Comparison of ENCODE assay signal across 8 cellular contexts in genomic region chr17:34980353-34980680, GRCh38. TPM values are rescaled to one million over a fixed set of nuclear protein-coding genes. Genes with fewer than 3 reads are reported as not detected.
DNase-seq lines count a peak whose midpoint lies in the region; ATAC-seq and TF ChIP-seq lines count a peak whose summit lies in the region.

LIG3 (plus strand) TSS chr17:34980512; CDS start chr17:34983006, 2,494 bp downstream.

- peaks cover 37% of the 10 kb centered on the region; the same call in 1 of the 2 replicates for H3K79me2 ChIP-seq in SK-N-SH (ENCODE audit: insufficient read depth)

- H3K9me3 ChIP-seq in SK-N-SH = no peaks in the 10 kb centered on the region
- H3K9me3 ChIP-seq in suprapubic skin = no peaks in the 10 kb centered on the region

- DNase-seq in GM04504 (ENCODE audit: low read depth) = peak; percentile 82
- peak; percentile 90 for DNase-seq in NCI-H1092 (lab: John Stamatoyannopoulos, UW)
- DNase-seq in SK-N-SH = peak; percentile 96
- peak; percentile 95 for DNase-seq in activated naive CD4-positive, alpha-beta T cell treated with anti-CD3 and anti-CD28 coated beads, Interleukin-2, amount 50 U/mL, for 16 hours
- DNase-seq in globus pallidus (ENCODE audit: low spot score) = peak; percentile 88
- peak in 54 of 56 donors; percentile 63 to 95 (median 89) for DNase-seq in nucleus accumbens (lab: John Stamatoyannopoulos, UW)
- peak; percentile 95 to 96 for DNase-seq in suprapubic skin (ENCODE audit: low spot score in 2 of 2)

- TF ChIP-seq POLR2A in suprapubic skin (IDR thresholded peaks at IDR 0.05) = no peak

- H3K9me2 ChIP-seq in SK-N-SH = no peaks in the 10 kb centered on the region

- H2AFZ ChIP-seq in SK-N-SH (ENCODE audit: low read depth) = peak within 1 kb of the TSS; percentile 82

- peaks cover 7% of the 10 kb centered on the region for H3F3A ChIP-seq in SK-N-SH (replicated peaks; ENCODE audit: insufficient read depth)

- H3K36me3 ChIP-seq in SK-N-SH (replicated peaks in 1 of 2; ENCODE audit: control insufficient read depth in 1 of 2, insufficient read depth in 2 of 2, low read length in 1 of 2) (peaks cover 11 to 12% of the 10 kb centered on the region in 2 experiments), suprapubic skin (no peaks in the 10 kb centered on the region)

- H3K27ac ChIP-seq in SK-N-SH (ENCODE audit: low read depth in 2 of 2, low read length in 1 of 2) (peak within 1 kb of the TSS; percentile 91 to 94), suprapubic skin (peak within 1 kb of the TSS; percentile 98)

- H3K27me3 ChIP-seq in SK-N-SH (ENCODE audit: insufficient read depth) = no peaks in the 10 kb centered on the region
- H3K27me3 ChIP-seq in suprapubic skin = no peaks in the 10 kb centered on the region

- peak within 1 kb of the TSS; percentile 91 for H3K9ac ChIP-seq in SK-N-SH

- H3K4me1 ChIP-seq in SK-N-SH (ENCODE audit: control insufficient read depth in 1 of 2, insufficient read depth in 2 of 2, low read depth in 1 of 2, low read length in 1 of 2) (peaks cover 0 to 15% of the 10 kb centered on the region in 2 experiments; a peak in 2 of 4 replicates), suprapubic skin (peaks cover 31% of the 10 kb centered on the region)

- no peak for TF ChIP-seq EP300 in SK-N-SH (IDR thresholded peaks at IDR 0.05; ENCODE audit: borderline replicate concordance in 1 of 2, low read depth in 1 of 2, low read length in 1 of 2)
- TF ChIP-seq EP300 in suprapubic skin (IDR thresholded peaks at IDR 0.05) = no peak

- peak within 1 kb of the TSS; percentile 78 for H3K4me2 ChIP-seq in SK-N-SH

- TF ChIP-seq RAD21 in SK-N-SH (IDR thresholded peaks at IDR 0.05; ENCODE audit: low read length) = no peak

- 2% methylated on average over 9 of the region's 39 CpGs for WGBS in SK-N-SH (ENCODE audit: low lambda C conversion rate)
- 0% methylated on average over 19 of the region's 39 CpGs for WGBS in suprapubic skin

- TF ChIP-seq CTCF in SK-N-SH (IDR thresholded peaks at IDR 0.05) (no peak), suprapubic skin (IDR thresholded peaks at IDR 0.05) (no peak)

- POLR2A ChIA-PET in SK-N-SH (lab: Yijun Ruan, JAX) = interaction anchor here (2.0 kb wide), 1 partner anchor 19 kb away, joined by 12 read pairs; the partner anchor contains the start of genes CCT6B and ZNF830

- ATAC-seq in HG02588 (IDR thresholded peaks at IDR 0.05; ENCODE audit: unreplicated experiment) = peak; percentile 88

- H3K4me3 ChIP-seq in SK-N-SH (ENCODE audit: low read depth in 2 of 2, low read length in 1 of 2) (peak within 1 kb of the TSS; percentile 71 to 80), suprapubic skin (peak within 1 kb of the TSS; percentile 86)

- no peaks in the 10 kb centered on the region for H4K20me1 ChIP-seq in SK-N-SH (ENCODE audit: insufficient read depth)

- CTCF ChIA-PET in SK-N-SH (lab: Yijun Ruan, JAX) = interaction anchor here (0.8 to 4.1 kb wide), 5 partner anchors 17 to 402 kb away, joined by 3 to 25 read pairs (median 5); partner anchors contain the start of gene RAD51D

TF ChIP-seq in SK-N-SH, 30 proteins besides CTCF, POLR2A, EP300 and RAD21 (continues in another document):
- TF ChIP-seq SIN3A (IDR thresholded peaks at IDR 0.05; ENCODE audit: borderline replicate concordance, low read depth, low read length) = peak; percentile 91; the same call in 1 of the 2 replicates
- no peak for TF ChIP-seq GABPA (IDR thresholded peaks at IDR 0.05; ENCODE audit: low read depth)
- TF ChIP-seq MEF2A (IDR thresholded peaks at IDR 0.05; ENCODE audit: borderline replicate concordance, low read depth) = no peak
- TF ChIP-seq GATA2 (CRISPR knock-in tag; IDR thresholded peaks at IDR 0.05) = no peak
- no peak for TF ChIP-seq FOXJ3 (CRISPR knock-in tag; IDR thresholded peaks at IDR 0.05)
- TF ChIP-seq RXRA (IDR thresholded peaks at IDR 0.05; ENCODE audit: borderline replicate concordance, low read depth) = no peak
- TF ChIP-seq RFX5 (IDR thresholded peaks at IDR 0.05; ENCODE audit: low read length) = no peak
- TF ChIP-seq TCF12 (IDR thresholded peaks at IDR 0.05) = no peak
- TF ChIP-seq CHD2 (IDR thresholded peaks at IDR 0.05; ENCODE audit: low read length, partially characterized antibody) = no peak
- no peak for TF ChIP-seq NFIC (IDR thresholded peaks at IDR 0.05; ENCODE audit: borderline replicate concordance)
- peak; percentile 56; the same call in 1 of the 2 replicates for TF ChIP-seq TAF1 (IDR thresholded peaks at IDR 0.05; ENCODE audit: borderline replicate concordance, low read depth, low read length)
- TF ChIP-seq IRF3 (IDR thresholded peaks at IDR 0.05; ENCODE audit: low read depth, low read length) = no peak
- no peak for TF ChIP-seq ELF1 (IDR thresholded peaks at IDR 0.05)
- TF ChIP-seq REST (IDR thresholded peaks at IDR 0.05; ENCODE audit: low read depth, low read length) = 0 out of 2 replicates have a peak, but pooled peaks have one; percentile 36
- no peak for TF ChIP-seq YY1 (IDR thresholded peaks at IDR 0.05; ENCODE audit: low read depth)
- peak; percentile 70 for TF ChIP-seq USF2 (IDR thresholded peaks at IDR 0.05; ENCODE audit: borderline replicate concordance, low read depth, low read length)
- TF ChIP-seq ZBTB33 (IDR thresholded peaks at IDR 0.05; ENCODE audit: borderline replicate concordance, low read depth) = no peak
- no peak for TF ChIP-seq PBX3 (IDR thresholded peaks at IDR 0.05)

RNA-seq across cellular contexts. Expression of gene LIG3, which starts in this region (rescaled TPM):
- polyA plus RNA-seq in SK-N-SH (2012; rRNA removed) = 25.7 and 28.6 TPM in 2 replicates
- polyA plus RNA-seq in SK-N-SH (2012; cell fraction: cytosol; rRNA removed) = 12.2 and 16.4 TPM in 2 replicates
- 38.0 and 54.5 TPM in 2 replicates for polyA plus RNA-seq in SK-N-SH (2012; cell fraction: nucleus; rRNA removed)
- 10 to 100 TPM; 30.7 to 84.3 (median 40.9) TPM for total RNA-seq in suprapubic skin

Comparison
In these comparisons a context has a peak if more than half of its experiments do, and no peak if none do; other contexts are left out.
1. Peak in every context shown above with its lines: DNase-seq, ATAC-seq, H3K4me3 ChIP-seq and H3K27ac ChIP-seq.